ENCODE assay signal across 22 cellular contexts in genomic region chr4:76312457-76312856, GRCh38.
"Had no signal": no experiment of that assay in that cellular context is flagged by ENCODE, and none has a peak within 500 bp of the region (broad histone marks: within the 10 kb centered on the region; RNA-seq: fewer than 3 reads in every experiment).

No MANE protein-coding gene starts in this region.

- H3K36me3 ChIP-seq: colonic mucosa had no signal

- H3K27me3 ChIP-seq: colonic mucosa, esophagus muscularis mucosa, heart right ventricle, stomach, testis, tibial artery had no signal

- H3K4me3 ChIP-seq: colonic mucosa, esophagus muscularis mucosa, heart right ventricle, left ventricle myocardium inferior, lower lobe of right lung, stomach, testis, tibial artery had no signal

- DNase-seq: colonic mucosa; effector CD8-positive, alpha-beta T cell; endodermal cell; foreskin keratinocyte; heart right ventricle; hippocampal formation; left cardiac atrium; left ventricle myocardium inferior; lower lobe of right lung; naive thymus-derived CD8-positive, alpha-beta T cell; nephron progenitor cell; nucleus accumbens; stimulated activated CD4-positive, alpha-beta T cell treated with anti-CD3 and anti-CD28 coated beads, Interleukin-2, amount 100 ng/mL, for 24 hours; stimulated activated CD4-positive, alpha-beta T cell treated with anti-CD3 and anti-CD28 coated beads, Interleukin-4, amount 100 ng/mL, for 24 hours; stimulated activated naive CD4-positive, alpha-beta T cell treated with Interleukin-2 at 50 U/mL for 16 hours; stomach; substantia nigra; testis; tibial artery had no signal

- H3K4me1 ChIP-seq: colonic mucosa, foreskin keratinocyte had no signal

- ATAC-seq: foreskin keratinocyte; heart right ventricle; left cardiac atrium; naive thymus-derived CD8-positive, alpha-beta T cell; sciatic nerve; stimulated activated effector memory CD8-positive, alpha-beta T cell treated with anti-CD3 and anti-CD28 coated beads, Interleukin-12 subunit alpha, Interleukin-12 subunit beta, amount 100 ng/mL, for 72 hours had no signal

- H3K27ac ChIP-seq: colonic mucosa, foreskin keratinocyte, heart right ventricle, left ventricle myocardium inferior, lower lobe of right lung, stomach, testis, tibial artery had no signal

- H3K9me3 ChIP-seq: colonic mucosa, testis had no signal
